In the genomic region with DNA sequence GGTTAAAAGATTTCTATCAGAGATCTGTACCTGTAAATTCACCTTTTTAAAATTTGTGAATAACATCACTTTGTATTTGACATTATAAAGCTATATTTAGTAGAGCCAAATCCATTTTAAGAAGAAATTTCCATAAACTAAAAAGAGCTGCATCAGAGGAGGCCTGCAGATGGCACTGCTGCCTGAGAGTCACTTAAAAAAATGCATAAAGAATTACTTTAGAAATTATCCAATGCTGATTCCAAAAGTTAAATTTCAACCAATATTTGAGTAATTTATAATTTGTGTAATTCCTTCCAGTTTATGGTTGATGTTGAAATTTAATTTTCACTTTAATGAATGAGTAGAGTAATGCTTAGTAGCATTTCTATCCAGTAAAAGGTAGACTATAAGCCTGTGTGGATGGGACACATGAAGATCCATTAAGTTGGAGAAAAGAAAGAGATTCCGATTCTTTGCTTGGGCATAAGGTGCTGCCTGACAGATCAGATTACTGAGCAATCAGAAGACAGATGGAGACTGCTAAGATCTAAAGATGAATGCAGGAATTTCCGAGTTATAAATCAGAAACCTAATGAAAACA, we compare ENCODE assay signal across 9 cellular contexts. TPM values are rescaled to one million over a fixed set of nuclear protein-coding genes. Genes with fewer than 3 reads are reported as not detected.
DNase-seq lines count a peak whose midpoint lies in the region; ATAC-seq and TF ChIP-seq lines count a peak whose summit lies in the region.
"Had no signal": no experiment of that assay in that cellular context is flagged by ENCODE, and none has a peak within 500 bp of the region (broad histone marks: within the 10 kb centered on the region; RNA-seq: fewer than 3 reads in every experiment).

No MANE protein-coding gene starts in this region.

- ATAC-seq in thoracic aorta (ENCODE audit: insufficient number of reproducible peaks, low FRiP score, low read depth) = no peak
- ATAC-seq in CD4-positive, alpha-beta T cell (ENCODE audit: poor library complexity) = no peak

- no peak overlapping the region for H3K27ac Mint-ChIP-seq in CD4-positive, alpha-beta T cell
- H3K27ac Mint-ChIP-seq: naive B cell had no signal

- no peaks in the 10 kb centered on the region for H3K9me2 ChIP-seq in PC-9 (ENCODE audit: insufficient read depth)

- H3K9me3 ChIP-seq in PC-9 (ENCODE audit: insufficient read depth, low read depth) (no peaks in the 10 kb centered on the region), thoracic aorta (no peaks in the 10 kb centered on the region)
- H3K9me3 ChIP-seq in CD4-positive, alpha-beta T cell (ENCODE audit: control insufficient read depth, low read length) = no peaks in the 10 kb centered on the region

- H3K36me3 ChIP-seq in PC-9 (ENCODE audit: low read depth) (0 out of 2 replicates have a peak, but pooled peaks cover under 1% of the 10 kb centered on the region), thoracic aorta (no peaks in the 10 kb centered on the region)

- 0 out of 2 replicates have a peak, but pooled peaks cover 3% of the 10 kb centered on the region for H3F3A ChIP-seq in PC-9 (ENCODE audit: insufficient read depth, low read depth)

- H3K27me3 Mint-ChIP-seq in CD4-positive, alpha-beta T cell = no peaks in the 10 kb centered on the region

- H3K4me3 ChIP-seq in PC-9 (no peak overlapping the region), fibroblast of mammary gland (ENCODE audit: control insufficient read depth, low read depth, low read length) (no peak overlapping the region), thoracic aorta (no peak overlapping the region)

- POLR2A ChIA-PET in PC-9 (lab: Charles Lee; ENCODE audit: unreplicated experiment) = interaction anchor here (0.6 kb wide), 1 partner anchor 1025 kb away, joined by 4 read pairs; no protein-coding TSS in a partner anchor
- POLR2A ChIA-PET in CD4-positive, alpha-beta T cell (lab: Charles Lee) = no interaction called here

- H3K36me3 Mint-ChIP-seq in CD4-positive, alpha-beta T cell (ENCODE audit: low read depth) = no peaks in the 10 kb centered on the region
- H3K36me3 Mint-ChIP-seq: naive B cell had no signal

- H3K4me1 ChIP-seq in PC-9 (replicated peaks; ENCODE audit: insufficient read depth) (no peaks in the 10 kb centered on the region), thoracic aorta (ENCODE audit: control insufficient read depth in 1 of 2, low read depth in 2 of 2) (no peaks in the 10 kb centered on the region)

- no TSS peak for BruUV-seq in PC-9 (replicated peaks; lab: Mats Ljungman, UMichigan)

- no peaks in the 10 kb centered on the region for H3K79me2 ChIP-seq in PC-9 (ENCODE audit: low read depth)

- CTCF ChIA-PET in PC-9 (lab: Charles Lee) = interaction anchor here (0.6 kb wide), 2 partner anchors 24 to 63 kb away, joined by 3 to 7 read pairs; no protein-coding TSS in a partner anchor
- CTCF ChIA-PET in CD4-positive, alpha-beta T cell (lab: Charles Lee) = no interaction called here

- no peak overlapping the region for H3K4me2 ChIP-seq in PC-9

- no peaks in the 10 kb centered on the region for H4K20me1 ChIP-seq in PC-9 (ENCODE audit: insufficient read depth)

- no peak overlapping the region for H3K4me3 Mint-ChIP-seq in CD4-positive, alpha-beta T cell
- H3K4me3 Mint-ChIP-seq: naive B cell had no signal

- TF ChIP-seq CTCF in PC-9 (conservative IDR thresholded peaks at IDR 0.05) (peak; percentile 81), fibroblast of mammary gland (conservative IDR thresholded peaks at IDR 0.05; ENCODE audit: control insufficient read depth, insufficient read depth, low read depth, low read length) (peak; percentile 74), thoracic aorta (IDR thresholded peaks at IDR 0.05) (peak; percentile 35)
- TF ChIP-seq CTCF in CD4-positive, alpha-beta T cell (IDR thresholded peaks at IDR 0.05) = no peak

- intact Hi-C loops in PC-9 (cut with micrococcal nuclease; ENCODE audit: unreplicated experiment) = loop anchor here (1.0 kb wide), 1 partner anchor 1267 kb away; no protein-coding TSS in a partner anchor
- intact Hi-C loops in CD4-positive, alpha-beta T cell (cut with DNase I, micrococcal nuclease) = no loop called here

- no peak overlapping the region for H2AFZ ChIP-seq in PC-9

- no peaks in the 10 kb centered on the region for H3K9me3 Mint-ChIP-seq in CD4-positive, alpha-beta T cell
- H3K9me3 Mint-ChIP-seq: naive B cell had no signal

- H3K27ac ChIP-seq in PC-9 = no peak overlapping the region
- H3K27ac ChIP-seq in thoracic aorta = no peak overlapping the region
- H3K27ac ChIP-seq in CD4-positive, alpha-beta T cell (ENCODE audit: low read depth, low read length) = no peak overlapping the region

- DNase-seq in NCI-H510A treated with DMSO at 0.1 percent for 48 hours (lab: John Stamatoyannopoulos, UW) = peak; percentile 46
- DNase-seq in NCI-H510A (lab: John Stamatoyannopoulos, UW) = no peak
- DNase-seq in PC-9 = no peak
- peak; percentile 43 for DNase-seq in fibroblast of mammary gland (ENCODE audit: low read depth)
- no peak for DNase-seq in thoracic aorta (ENCODE audit: low spot score)
- DNase-seq in CD4-positive, alpha-beta T cell = no peak
- DNase-seq in GM19240 (ENCODE audit: insufficient read length, low spot score) = no peak
- DNase-seq in activated CD4-positive, alpha-beta T cell treated with anti-CD3 and anti-CD28 coated beads, Interleukin-2, amount 50 U/mL, for 48 hours = no peak
- DNase-seq: naive B cell had no signal

- no peaks in the 10 kb centered on the region for H3K4me1 Mint-ChIP-seq in CD4-positive, alpha-beta T cell (ENCODE audit: low read depth)
- H3K4me1 Mint-ChIP-seq: naive B cell had no signal

- no peaks in the 10 kb centered on the region for H3K27me3 ChIP-seq in PC-9 (ENCODE audit: insufficient read depth, low read depth)
- H3K27me3 ChIP-seq in thoracic aorta (replicated peaks; ENCODE audit: insufficient read depth) = no peaks in the 10 kb centered on the region
- H3K27me3 ChIP-seq in CD4-positive, alpha-beta T cell (ENCODE audit: control insufficient read depth, insufficient read depth, low read length) = no peaks in the 10 kb centered on the region

RNA-seq across cellular contexts. Expression of gene RPE65, which starts 20.7 kb away (rescaled TPM):
- total RNA-seq in PC-9 (2021) = not detected in 2 replicates
- not detected for total RNA-seq in thoracic aorta
- not detected for total RNA-seq in CD4-positive, alpha-beta T cell

RNA-seq across cellular contexts. Expression of gene DEPDC1, which starts 26.4 kb away (rescaled TPM):
- total RNA-seq in PC-9 (2021) (49.0 and 74.0 TPM in 2 replicates), thoracic aorta (not detected)
- total RNA-seq in CD4-positive, alpha-beta T cell = not detected

Comparison
In these comparisons a context has a peak if more than half of its experiments do, and no peak if none do; other contexts are left out.
1. DNase-seq: peak in NCI-H510A treated with DMSO at 0.1 percent for 48 hours (single experiment) and fibroblast of mammary gland (single experiment); none in NCI-H510A (single experiment), PC-9 (0 of 2), thoracic aorta (single experiment), CD4-positive, alpha-beta T cell (0 of 10), GM19240 (single experiment) and activated CD4-positive, alpha-beta T cell treated with anti-CD3 and anti-CD28 coated beads, Interleukin-2, amount 50 U/mL, for 48 hours (0 of 2).
2. RNA of gene DEPDC1, which starts 26.4 kb away (total RNA-seq): 49.0 to 74.0 TPM in PC-9; not detected in thoracic aorta and not detected in CD4-positive, alpha-beta T cell; every median in the first group is over 10 times any median in the second.